In the genomic region with DNA sequence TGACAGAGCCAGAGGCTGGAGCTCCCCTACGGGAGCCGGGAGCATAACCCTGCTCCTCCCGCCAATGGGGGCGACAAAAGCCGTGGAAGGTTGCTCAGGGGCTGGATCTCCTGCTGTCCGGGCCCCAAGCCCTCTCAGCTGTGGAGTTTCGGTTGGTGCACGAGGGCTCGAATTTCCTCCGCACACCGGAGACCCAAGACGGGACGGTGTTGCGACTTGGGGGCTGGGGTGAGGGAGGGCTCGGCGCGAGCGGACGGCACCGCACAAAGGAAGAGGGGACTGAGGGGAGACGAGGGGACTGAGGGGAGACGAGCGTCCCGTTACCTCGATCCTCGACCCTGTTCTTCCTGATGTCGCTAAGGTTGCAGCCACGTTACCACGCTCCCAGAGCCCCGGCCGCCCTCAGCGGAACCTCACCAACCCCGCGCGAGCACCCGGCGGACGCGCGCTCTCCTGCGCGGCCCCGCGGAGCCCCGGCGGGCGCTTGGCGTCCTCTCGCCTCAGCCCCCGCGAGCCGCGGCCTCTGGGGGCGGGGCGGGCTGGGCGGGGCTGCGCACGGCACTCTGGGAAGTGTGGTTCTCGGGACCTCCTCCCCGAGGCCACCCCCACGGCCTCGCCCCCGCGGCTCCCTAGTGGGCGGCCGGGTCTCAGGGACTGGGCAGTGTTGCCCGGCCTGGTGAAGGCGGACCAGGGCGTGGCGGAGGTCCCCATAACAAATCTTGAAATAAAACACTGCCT, we compare ENCODE assay signal across 8 cellular contexts. TPM values are rescaled to one million over a fixed set of nuclear protein-coding genes. Genes with fewer than 3 reads are reported as not detected.
A peak's percentile ranks its signal among the peaks of the same experiment; 100 is the strongest.
DNase-seq lines count a peak whose midpoint lies in the region; ATAC-seq and TF ChIP-seq lines count a peak whose summit lies in the region.

A gene (minus strand): TSS at position 525 of the 738 bp plus-strand sequence. CDS start 25,079 bp downstream, outside the sequence.

- peak within 1 kb of the TSS; percentile 92 to 98 for H3K9ac ChIP-seq in duodenal mucosa (ENCODE audit: low read depth in 1 of 2, low read length in 2 of 2)

- no peaks in the 10 kb centered on the region for H3K4me1 ChIP-seq in duodenal mucosa (ENCODE audit: control insufficient read depth in 1 of 2, insufficient read depth in 2 of 2, low read length in 2 of 2)
- peaks cover 16% of the 10 kb centered on the region for H3K4me1 ChIP-seq in lower lobe of right lung

- peak within 1 kb of the TSS; percentile 81 to 96 (median 91) for H3K27ac Mint-ChIP-seq in CD14-positive monocyte
- peak within 1 kb of the TSS; percentile 92 for H3K27ac Mint-ChIP-seq in activated CD8-positive, alpha-beta T cell treated with anti-CD3 and anti-CD28 coated beads for 36 hours

- intact Hi-C loops in CD14-positive monocyte (cut with micrococcal nuclease) (loop anchor here in 1 of 2 donors (10.0 kb wide), 1 partner anchor 305 kb away; no protein-coding TSS in a partner anchor), lower lobe of right lung (cut with DNase I) (no loop called here)
- intact Hi-C loops in activated CD8-positive, alpha-beta T cell treated with anti-CD3 and anti-CD28 coated beads for 36 hours (cut with micrococcal nuclease), result no loop called here

- H3K36me3 ChIP-seq in duodenal mucosa (ENCODE audit: control insufficient read depth in 1 of 2, insufficient read depth in 2 of 2, low read length in 2 of 2), result no peaks in the 10 kb centered on the region
- H3K36me3 ChIP-seq in lower lobe of right lung, result no peaks in the 10 kb centered on the region

- H3K27me3 ChIP-seq in duodenal mucosa (ENCODE audit: control insufficient read depth in 1 of 2, insufficient read depth in 2 of 2, low read length in 2 of 2) (no peaks in the 10 kb centered on the region), lower lobe of right lung (ENCODE audit: low read depth) (no peaks in the 10 kb centered on the region)

- DNase-seq in CD14-positive monocyte (ENCODE audit: low spot score) (peak; percentile 77), NCI-H748 (lab: John Stamatoyannopoulos, UW; ENCODE audit: unreplicated experiment) (peak; percentile 87), lower lobe of right lung (peak; percentile 90)
- DNase-seq in activated CD8-positive, alpha-beta T cell treated with anti-CD3 and anti-CD28 coated beads for 36 hours, result peak; percentile 87
- peak; percentile 63 to 83 (median 70) for DNase-seq in stimulated activated CD4-positive, alpha-beta T cell treated with anti-CD3 and anti-CD28 coated beads, TNF-alpha, amount 100 ng/mL, for 4 hours (ENCODE audit: low read depth in 3 of 3)

- H3K27me3 Mint-ChIP-seq in CD14-positive monocyte (ENCODE audit: low read depth in 3 of 3), result peaks cover 2% of the 10 kb centered on the region in 3 donors
- H3K27me3 Mint-ChIP-seq in activated CD8-positive, alpha-beta T cell treated with anti-CD3 and anti-CD28 coated beads for 36 hours, result no peaks in the 10 kb centered on the region

- peak within 1 kb of the TSS; percentile 95 for H3K27ac ChIP-seq in duodenal mucosa (ENCODE audit: low read depth, low read length)
- peak within 1 kb of the TSS; percentile 93 for H3K27ac ChIP-seq in lower lobe of right lung

- H3K9me3 ChIP-seq in duodenal mucosa (ENCODE audit: control insufficient read depth in 1 of 2, low read length in 2 of 2) (no peaks in the 10 kb centered on the region), lower lobe of right lung (no peaks in the 10 kb centered on the region)

- H3K9me3 Mint-ChIP-seq in CD14-positive monocyte, result no peaks in the 10 kb centered on the region
- H3K9me3 Mint-ChIP-seq in activated CD8-positive, alpha-beta T cell treated with anti-CD3 and anti-CD28 coated beads for 36 hours, result no peaks in the 10 kb centered on the region

- H3K4me1 Mint-ChIP-seq in CD14-positive monocyte, result peaks cover 36% of the 10 kb centered on the region
- H3K4me1 Mint-ChIP-seq in activated CD8-positive, alpha-beta T cell treated with anti-CD3 and anti-CD28 coated beads for 36 hours (ENCODE audit: low read depth), result peaks cover 17% of the 10 kb centered on the region

- peaks cover 0 to 5% of the 10 kb centered on the region in 2 donors for H3K36me3 Mint-ChIP-seq in CD14-positive monocyte
- peaks cover 3% of the 10 kb centered on the region for H3K36me3 Mint-ChIP-seq in activated CD8-positive, alpha-beta T cell treated with anti-CD3 and anti-CD28 coated beads for 36 hours (ENCODE audit: low read depth)

- H3K4me3 ChIP-seq in duodenal mucosa (ENCODE audit: low read depth in 1 of 2, low read length in 2 of 2) (peak within 1 kb of the TSS; percentile 100), lower lobe of right lung (peak within 1 kb of the TSS; percentile 97)

- CTCF ChIA-PET in activated CD8-positive, alpha-beta T cell treated with anti-CD3 and anti-CD28 coated beads for 36 hours (lab: Charles Lee), result interaction anchor here (0.8 to 3.6 kb wide), 9 partner anchors 9 to 298 kb away, joined by 3 to 17 read pairs (median 3); a partner anchor contains a TSS

- peak within 1 kb of the TSS; percentile 83 to 98 for H3K4me3 Mint-ChIP-seq in CD14-positive monocyte
- peak within 1 kb of the TSS; percentile 91 for H3K4me3 Mint-ChIP-seq in activated CD8-positive, alpha-beta T cell treated with anti-CD3 and anti-CD28 coated beads for 36 hours

- ATAC-seq in GM19324 (IDR thresholded peaks at IDR 0.05; ENCODE audit: low FRiP score, unreplicated experiment), result peak; percentile 97
- ATAC-seq in HG03460 (IDR thresholded peaks at IDR 0.05; ENCODE audit: unreplicated experiment), result peak; percentile 89
- peak; percentile 93 for ATAC-seq in activated CD8-positive, alpha-beta T cell treated with anti-CD3 and anti-CD28 coated beads for 36 hours
- peak; percentile 99 to 100 for ATAC-seq in lower lobe of right lung

- no peak for TF ChIP-seq CTCF in CD14-positive monocyte (IDR thresholded peaks at IDR 0.05)
- TF ChIP-seq CTCF in activated CD8-positive, alpha-beta T cell treated with anti-CD3 and anti-CD28 coated beads for 36 hours (IDR thresholded peaks at IDR 0.05), result no peak
- TF ChIP-seq CTCF in lower lobe of right lung (IDR thresholded peaks at IDR 0.05), result peak; percentile 4

- POLR2A ChIA-PET in activated CD8-positive, alpha-beta T cell treated with anti-CD3 and anti-CD28 coated beads for 36 hours (lab: Charles Lee), result interaction anchor here (0.7 to 2.3 kb wide), 6 partner anchors 10 to 213 kb away, joined by 3 to 9 read pairs (median 3); no protein-coding TSS in a partner anchor

RNA-seq across cellular contexts. Expression of the gene that starts here (rescaled TPM):
- polyA plus RNA-seq in CD14-positive monocyte, result 10 to 100 TPM; 23.7 to 28.6 TPM
- 10 to 100 TPM; 12.0 to 12.5 TPM for total RNA-seq in activated CD8-positive, alpha-beta T cell treated with anti-CD3 and anti-CD28 coated beads for 36 hours
- 20.6 TPM for total RNA-seq in lower lobe of right lung

Comparison
In these comparisons a context has a peak if more than half of its experiments do, and no peak if none do; other contexts are left out.
1. Peak in every context shown above with its lines: DNase-seq, ATAC-seq, H3K4me3 ChIP-seq and H3K27ac ChIP-seq.